8 cellular contexts compared by ENCODE assay signal in the genomic region with DNA sequence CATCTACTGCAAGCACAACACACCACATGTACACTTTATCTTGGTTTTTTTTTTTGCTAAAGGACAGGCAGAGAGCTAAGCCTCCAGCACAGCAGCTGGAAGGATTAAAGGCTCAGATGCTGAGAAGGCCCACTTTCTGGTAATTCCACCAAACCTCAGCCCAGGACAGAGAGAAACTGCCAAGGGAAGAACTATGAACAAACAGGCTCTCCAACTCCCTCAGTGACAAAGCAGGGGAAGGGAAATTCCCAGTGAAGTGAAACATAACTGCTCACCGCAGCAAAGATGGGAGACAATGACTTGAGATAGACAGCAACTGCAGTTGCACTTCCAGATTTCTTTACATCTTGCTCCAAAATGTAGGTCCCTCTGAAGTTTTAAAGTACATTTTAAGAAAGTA. TPM values are rescaled to one million over a fixed set of nuclear protein-coding genes. Genes with fewer than 3 reads are reported as not detected.
DNase-seq lines count a peak whose midpoint lies in the region; ATAC-seq and TF ChIP-seq lines count a peak whose summit lies in the region.

No MANE protein-coding gene starts in this region.

- peak; percentile 34 for DNase-seq in glomerular visceral epithelial cell (ENCODE audit: extremely low spot score)
- no peak for DNase-seq in MG63
- no peak for DNase-seq in T-helper 17 cell
- no peak for DNase-seq in osteocyte (ENCODE audit: extremely low spot score, unreplicated experiment)
- DNase-seq in retina: no peak

- no peaks in the 10 kb centered on the region for H3K9me3 Mint-ChIP-seq in osteocyte (ENCODE audit: unreplicated experiment)

- no peaks in the 10 kb centered on the region for H3K36me3 ChIP-seq in MG63

- peak; percentile 79 for ATAC-seq in GM18517 (IDR thresholded peaks at IDR 0.05; ENCODE audit: unreplicated experiment)
- peak; percentile 71 for ATAC-seq in GM21526 (IDR thresholded peaks at IDR 0.05; ENCODE audit: low FRiP score, unreplicated experiment)
- peak; percentile 86 for ATAC-seq in HG03442 (IDR thresholded peaks at IDR 0.05; ENCODE audit: unreplicated experiment)
- no peak for ATAC-seq in T-helper 17 cell

- peaks cover 77% of the 10 kb centered on the region for H3K27me3 Mint-ChIP-seq in T-helper 17 cell
- H3K27me3 Mint-ChIP-seq in osteocyte (ENCODE audit: unreplicated experiment): peaks cover 69% of the 10 kb centered on the region

- H3K9me3 ChIP-seq in MG63 (no peaks in the 10 kb centered on the region), T-helper 17 cell (ENCODE audit: control insufficient read depth, low read length, poor library complexity, severe bottlenecking) (no peaks in the 10 kb centered on the region)

- H3K4me3 Mint-ChIP-seq in T-helper 17 cell (no peak overlapping the region), osteocyte (ENCODE audit: unreplicated experiment) (no peak overlapping the region)

- peaks cover 10% of the 10 kb centered on the region for H3K4me1 Mint-ChIP-seq in T-helper 17 cell
- H3K4me1 Mint-ChIP-seq in osteocyte (ENCODE audit: unreplicated experiment): peaks cover 15% of the 10 kb centered on the region

- H3K27me3 ChIP-seq in MG63: peaks cover 25% of the 10 kb centered on the region

- H3K27ac Mint-ChIP-seq in T-helper 17 cell: no peak overlapping the region
- H3K27ac Mint-ChIP-seq in osteocyte (ENCODE audit: unreplicated experiment): no peak overlapping the region

- H3K4me3 ChIP-seq in MG63: no peak overlapping the region

- no peak for TF ChIP-seq CTCF in osteocyte (IDR thresholded peaks at IDR 0.05)

- peaks cover 1% of the 10 kb centered on the region for H3K36me3 Mint-ChIP-seq in T-helper 17 cell (ENCODE audit: low read depth)
- H3K36me3 Mint-ChIP-seq in osteocyte (ENCODE audit: unreplicated experiment): no peaks in the 10 kb centered on the region

RNA-seq across cellular contexts. Expression of a gene that starts 4.8 kb away (rescaled TPM):
- total RNA-seq in MG63 (2014; rRNA removed; shearing (Covaris generic); ENCODE audit: low replicate concordance): not detected in 2 replicates
- total RNA-seq in T-helper 17 cell (not detected), osteocyte (not detected in 2 replicates)
